ENCODE assay signal across 16 cellular contexts in genomic region chr2:162050513-162050961, GRCh38. TPM values are rescaled to one million over a fixed set of nuclear protein-coding genes. Genes with fewer than 3 reads are reported as not detected.
A peak's percentile ranks its signal among the peaks of the same experiment; 100 is the strongest.
DNase-seq lines count a peak whose midpoint lies in the region; ATAC-seq and TF ChIP-seq lines count a peak whose summit lies in the region.
"Had no signal": no experiment of that assay in that cellular context is flagged by ENCODE, and none has a peak within 500 bp of the region (broad histone marks: within the 10 kb centered on the region; RNA-seq: fewer than 3 reads in every experiment).

No MANE protein-coding gene starts in this region.

- TF ChIP-seq CTCF in C4-2B (conservative IDR thresholded peaks at IDR 0.05) (no peak), HCT116 (IDR thresholded peaks at IDR 0.05 in 2 of 3, conservative IDR thresholded peaks at IDR 0.05 in 1 of 3; ENCODE audit: borderline replicate concordance in 1 of 3, insufficient read depth in 1 of 3, low read depth in 2 of 3, low read length in 2 of 3) (no peak), heart left ventricle (IDR thresholded peaks at IDR 0.05) (no peak), omental fat pad (IDR thresholded peaks at IDR 0.05) (no peak)

- BruUV-seq in HCT116 (replicated peaks; lab: Mats Ljungman, UMichigan) = no TSS peak

- RAD21 ChIA-PET in HCT116 (lab: Charles Lee; ENCODE audit: low non-redundant PET in 1 of 2, low total read pairs in 2 of 2, uncharacterized antibody in 2 of 2, unreplicated experiment in 2 of 2) = no interaction called here

- no peaks in the 10 kb centered on the region; the same call in 1 of the 2 replicates for H3K9me2 ChIP-seq in HCT116 (ENCODE audit: insufficient read depth)

- CTCF ChIA-PET in HCT116 (lab: Charles Lee) = no interaction called here

- intact Hi-C loops in HCT116 (cut with micrococcal nuclease) = no loop called here
- intact Hi-C loops in heart left ventricle (cut with DNase I) = no loop called here

- H3K9ac ChIP-seq in HCT116 (ENCODE audit: low read length) = no peak overlapping the region

- TF ChIP-seq RAD21 in HCT116 (IDR thresholded peaks at IDR 0.05; ENCODE audit: low read depth) = no peak

- H3K4me3 ChIP-seq in HCT116 (replicated peaks in 1 of 2; ENCODE audit: low read depth in 1 of 2, low read length in 2 of 2) (no peak overlapping the region), heart left ventricle (no peak overlapping the region)

- DNase-seq in HCT116 (ENCODE audit: low read depth, low spot score) (no peak), heart left ventricle (peak in 1 of 5 donors; percentile 45), omental fat pad (ENCODE audit: low spot score) (no peak), cortex of kidney (lab: John Stamatoyannopoulos, UW) (no peak)
- DNase-seq: CD8-positive, alpha-beta memory T cell; GF-D8; KBM-7; NCI-H1092; NCI-H2107; NCI-H226; NCI-H526; OCI-M1 had no signal

- H3K9me3 ChIP-seq in HCT116 (ENCODE audit: control insufficient read depth in 1 of 2, insufficient read depth in 1 of 2, low read depth in 1 of 2, low read length in 2 of 2) = no peaks in the 10 kb centered on the region
- peaks cover 0 to 4% (median 0%) of the 10 kb centered on the region in 12 donors for H3K9me3 ChIP-seq in heart left ventricle

- no peaks in the 10 kb centered on the region for H3K79me2 ChIP-seq in HCT116 (ENCODE audit: insufficient read depth, low read length)

- no peak for ATAC-seq in HCT116
- ATAC-seq in heart left ventricle = peak in 3 of 4 donors; percentile 57 to 94 (median 92)
- ATAC-seq in omental fat pad (ENCODE audit: low FRiP score) = peak; percentile 69
- no peak for ATAC-seq in GM19467 (IDR thresholded peaks at IDR 0.05; ENCODE audit: unreplicated experiment)
- no peak for ATAC-seq in HG03139 (IDR thresholded peaks at IDR 0.05; ENCODE audit: unreplicated experiment)

- H4K20me1 ChIP-seq in HCT116 (ENCODE audit: insufficient read depth) = no peaks in the 10 kb centered on the region

- POLR2A ChIA-PET in HCT116 (lab: Charles Lee) = no interaction called here

- no peaks in the 10 kb centered on the region for H3K27me3 ChIP-seq in HCT116 (ENCODE audit: insufficient read depth, low read length)
- H3K27me3 ChIP-seq in heart left ventricle = no peaks in the 10 kb centered on the region

- TF ChIP-seq POLR2A in HCT116 (IDR thresholded peaks at IDR 0.05; ENCODE audit: borderline replicate concordance, extremely low read depth, insufficient read depth, insufficient read length) = no peak
- TF ChIP-seq POLR2A in heart left ventricle (IDR thresholded peaks at IDR 0.05) = no peak

- no peak overlapping the region for H3K4me2 ChIP-seq in HCT116 (ENCODE audit: low read length)

- H3K27ac ChIP-seq in C4-2B = peak overlapping the region; percentile 100
- no peak overlapping the region for H3K27ac ChIP-seq in HCT116 (ENCODE audit: low read depth, low read length)
- peak overlapping the region in 9 of 12 donors; percentile 1 to 66 (median 24) for H3K27ac ChIP-seq in heart left ventricle
- H3K27ac ChIP-seq: RWPE1 had no signal

- H3K4me1 ChIP-seq in HCT116 (ENCODE audit: control insufficient read depth in 1 of 2, insufficient read depth in 2 of 2, low read length in 2 of 2) (peaks cover 0 to 2% of the 10 kb centered on the region in 2 experiments; a peak in 1 of 4 replicates), heart left ventricle (peaks cover 0 to 6% (median 0%) of the 10 kb centered on the region in 12 donors)

- 50 to 67% (median 54%) methylated on average over 8 of the region's 8 CpGs for WGBS in heart left ventricle, 4 donors

- H3K36me3 ChIP-seq in HCT116 (ENCODE audit: control insufficient read depth in 1 of 2, insufficient read depth in 2 of 2, low read length in 2 of 2) = no peaks in the 10 kb centered on the region
- H3K36me3 ChIP-seq in heart left ventricle = peaks cover 0 to 6% (median 0%) of the 10 kb centered on the region in 9 donors

- H2AFZ ChIP-seq in HCT116 (ENCODE audit: low read depth, low read length, poor library complexity, severe bottlenecking) = no peak overlapping the region

TF ChIP-seq in HCT116, 20 proteins besides CTCF, POLR2A, EP300 and RAD21:
- no peak for TF ChIP-seq ELF1 (IDR thresholded peaks at IDR 0.05; ENCODE audit: borderline replicate concordance, low read depth)
- TF ChIP-seq ZFX (IDR thresholded peaks at IDR 0.05) = 0 out of 2 replicates have a peak, but pooled peaks have one; percentile 12

RNA-seq across cellular contexts. Expression of gene DPP4, which starts 23.5 kb away (rescaled TPM):
- total RNA-seq in HCT116 (2021; ENCODE audit: unreplicated experiment) (3.6 TPM), heart left ventricle (10 to 100 TPM in 3 of 9 donors, 1 to 10 TPM in 6; 5.6 to 16.1 (median 8.6) TPM), omental fat pad (100 to 1,000 TPM in 1 of 4 donors, 10 to 100 TPM in 3; 11.7 to 105 (median 21.0) TPM)
- polyA plus RNA-seq in HCT116 (2012) = 2.4 and 4.6 TPM in 2 replicates
- polyA plus RNA-seq in heart left ventricle = 1 to 10 TPM; 3.4 TPM

Comparison
In these comparisons a context has a peak if more than half of its experiments do, and no peak if none do; other contexts are left out.
1. ATAC-seq: peak in heart left ventricle (3 of 4) and omental fat pad (single experiment); none in HCT116 (single experiment), GM19467 (single experiment) and HG03139 (single experiment).